Comparison of ENCODE assay signal across 8 cellular contexts in the genomic region with DNA sequence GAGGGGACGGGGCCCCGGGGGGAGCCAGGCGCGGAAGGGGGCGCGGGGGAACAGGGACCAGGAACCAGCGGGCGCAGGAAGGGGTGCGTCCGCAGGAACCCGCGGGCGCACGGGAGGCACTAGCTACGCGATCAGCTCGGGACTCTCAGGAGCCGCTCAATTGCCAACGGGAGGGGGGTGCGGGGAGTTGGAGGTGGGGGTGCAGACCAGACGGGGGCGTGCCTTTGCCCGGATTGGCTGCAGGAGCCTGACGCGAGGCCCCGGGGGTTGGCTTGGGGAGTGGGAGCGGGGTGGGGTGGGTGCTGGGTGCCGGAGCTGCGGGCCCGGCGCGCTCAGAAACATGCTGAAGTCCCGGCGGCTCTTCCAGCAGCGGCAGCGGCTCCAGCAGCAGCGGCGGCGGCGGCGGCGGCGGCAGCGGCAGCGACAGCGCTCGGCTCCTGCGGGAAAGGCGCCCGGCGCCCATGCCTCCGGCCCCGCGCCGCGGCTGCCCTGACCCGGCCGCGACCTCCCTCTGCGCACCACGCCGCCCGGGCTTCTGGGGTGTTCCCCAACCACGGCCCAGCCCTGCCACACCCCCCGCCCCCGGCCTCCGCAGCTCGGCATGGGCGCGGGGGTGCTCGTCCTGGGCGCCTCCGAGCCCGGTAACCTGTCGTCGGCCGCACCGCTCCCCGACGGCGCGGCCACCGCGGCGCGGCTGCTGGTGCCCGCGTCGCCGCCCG. TPM values are rescaled to one million over a fixed set of nuclear protein-coding genes. Genes with fewer than 3 reads are reported as not detected.
DNase-seq lines count a peak whose midpoint lies in the region; ATAC-seq, FAIRE-seq and TF ChIP-seq lines count a peak whose summit lies in the region.

Gene ADRB1 (plus strand): TSS at position 335 of the 719 bp plus-strand sequence. CDS start 267 bp downstream, at position 602.

- peaks cover 4 to 11% (median 7%) of the 10 kb centered on the region in 3 donors for H3K4me1 ChIP-seq in skeletal muscle tissue (ENCODE audit: control insufficient read depth in 3 of 3, insufficient read depth in 3 of 3, low read length in 3 of 3)

- TF ChIP-seq CTCF in CD14-positive monocyte (IDR thresholded peaks at IDR 0.05) (no peak), bronchial epithelial cell (IDR thresholded peaks at IDR 0.05; ENCODE audit: insufficient read depth, low read length, severe bottlenecking) (no peak)

- H3K27ac Mint-ChIP-seq in CD14-positive monocyte, result peak within 1 kb of the TSS; percentile 72 to 91 (median 81)

- FAIRE-seq in bronchial epithelial cell (lab: Jason Lieb, UNC), result no peak

- H3K27me3 Mint-ChIP-seq in CD14-positive monocyte (ENCODE audit: low read depth in 3 of 3), result peaks cover 35 to 42% (median 41%) of the 10 kb centered on the region in 3 donors

- DNase-seq in CD14-positive monocyte (ENCODE audit: low spot score) (peak; percentile 83), SKM-1 (lab: John Stamatoyannopoulos, UW; ENCODE audit: unreplicated experiment) (peak; percentile 44), bronchial epithelial cell (ENCODE audit: low read depth) (no peak), islet precursor cell (peak; percentile 87)
- peak; percentile 88 for DNase-seq in Jurkat, Clone E6-1 (ENCODE audit: low read depth, low spot score)

- peak within 1 kb of the TSS; percentile 89 to 99 for H3K4me3 Mint-ChIP-seq in CD14-positive monocyte

- no peaks in the 10 kb centered on the region for H3K9me3 ChIP-seq in skeletal muscle tissue (ENCODE audit: control insufficient read depth in 3 of 3, low read length in 3 of 3)

- peaks cover 48% of the 10 kb centered on the region for H3K4me1 Mint-ChIP-seq in CD14-positive monocyte

- peak; percentile 57 for ATAC-seq in GM19351 (IDR thresholded peaks at IDR 0.05; ENCODE audit: unreplicated experiment)
- ATAC-seq in GM19452 (IDR thresholded peaks at IDR 0.05; ENCODE audit: unreplicated experiment), result no peak

- H3K36me3 ChIP-seq in bronchial epithelial cell (ENCODE audit: control insufficient read depth, insufficient read depth, low read length) (no peaks in the 10 kb centered on the region), skeletal muscle tissue (ENCODE audit: control insufficient read depth in 3 of 3, insufficient read depth in 3 of 3, low read length in 3 of 3) (no peaks in the 10 kb centered on the region)

- intact Hi-C loops in CD14-positive monocyte (cut with micrococcal nuclease), result loop anchor here (5.0 to 10.0 kb wide), 2 partner anchors 59 to 81 kb away; no protein-coding TSS in a partner anchor

- H3K27ac ChIP-seq in skeletal muscle tissue (ENCODE audit: low read depth, low read length), result no peak within 1 kb of the TSS

- peak within 1 kb of the TSS; percentile 78 for H3K4me3 ChIP-seq in Jurkat, Clone E6-1 (ENCODE audit: low read length)
- H3K4me3 ChIP-seq in bronchial epithelial cell (ENCODE audit: low read depth, low read length) (peak within 1 kb of the TSS; percentile 37), skeletal muscle tissue (ENCODE audit: low read length in 3 of 3) (peak within 1 kb of the TSS; percentile 58 to 70 (median 63))

- peaks cover 0 to 10% (median 5%) of the 10 kb centered on the region in 7 donors for H3K9me3 Mint-ChIP-seq in CD14-positive monocyte

- H3K9ac ChIP-seq in skeletal muscle tissue (ENCODE audit: low read depth in 1 of 3, low read length in 3 of 3), result peak within 1 kb of the TSS; percentile 12 to 55 (median 54)

- H3K27me3 ChIP-seq in bronchial epithelial cell (ENCODE audit: control insufficient read depth, insufficient read depth, low read length) (peaks cover 21% of the 10 kb centered on the region), skeletal muscle tissue (ENCODE audit: control insufficient read depth in 3 of 3, insufficient read depth in 3 of 3, low read length in 3 of 3) (peaks cover 16 to 36% (median 26%) of the 10 kb centered on the region in 3 donors)

- H3K36me3 Mint-ChIP-seq in CD14-positive monocyte, result peaks cover 0 to 10% of the 10 kb centered on the region in 2 donors

RNA-seq across cellular contexts. Expression of gene ADRB1, which starts in this region (rescaled TPM):
- under 1 TPM in 1 of 2 donors, not detected in 1; 0.05 TPM for polyA plus RNA-seq in CD14-positive monocyte
- polyA plus RNA-seq in Jurkat, Clone E6-1 (2012; ENCODE audit: insufficient read depth, insufficient read length), result 0.50 TPM
- 1.8 and 2.2 TPM in 2 replicates for total RNA-seq in bronchial epithelial cell
- 0.52 TPM for total RNA-seq in skeletal muscle tissue

Comparison
In these comparisons a context has a peak if more than half of its experiments do, and no peak if none do; other contexts are left out.
1. Peak in DNase-seq in CD14-positive monocyte; RNA of the gene not detected or under 1 TPM.